Comparison of ENCODE assay signal across 1 cellular context in genomic region chr20:3767434-3768341, GRCh38.
TF ChIP-seq lines count a peak whose summit lies in the region.

Gene ADISSP (minus strand): TSS chr20:3767753. CDS start chr20:3760100, 7,653 bp downstream.

TF ChIP-seq in HepG2, 621 proteins besides CTCF, POLR2A, EP300 and RAD21 (continued from another document and continues in another):
- peak; percentile 86; the same call in 1 of the 2 replicates for TF ChIP-seq KLF12 (CRISPR knock-in tag; IDR thresholded peaks at IDR 0.05; ENCODE audit: borderline replicate concordance)
- peak; percentile 16; the same call in 1 of the 2 replicates for TF ChIP-seq RARG (CRISPR knock-in tag; IDR thresholded peaks at IDR 0.05; ENCODE audit: low read depth)
- TF ChIP-seq ARNT (IDR thresholded peaks at IDR 0.05): no peak
- TF ChIP-seq ZFP62 (CRISPR knock-in tag; IDR thresholded peaks at IDR 0.05): no peak
- peak; percentile 83; the same call in 1 of the 2 replicates for TF ChIP-seq ATAD3A (CRISPR knock-in tag; IDR thresholded peaks at IDR 0.05)
- peak; percentile 94 for TF ChIP-seq KAT8 (CRISPR knock-in tag; IDR thresholded peaks at IDR 0.05)
- TF ChIP-seq ZBTB43 (CRISPR knock-in tag; conservative IDR thresholded peaks at IDR 0.05): peak; percentile 87; the same call in 1 of the 2 replicates
- TF ChIP-seq THAP9 (CRISPR knock-in tag; IDR thresholded peaks at IDR 0.05; ENCODE audit: borderline replicate concordance): peak; percentile 88; the same call in 1 of the 2 replicates
- 0 out of 2 replicates have a peak, but pooled peaks have one; percentile 87 for TF ChIP-seq ZNF572 (CRISPR knock-in tag; IDR thresholded peaks at IDR 0.05)
- TF ChIP-seq, protein P1, sequence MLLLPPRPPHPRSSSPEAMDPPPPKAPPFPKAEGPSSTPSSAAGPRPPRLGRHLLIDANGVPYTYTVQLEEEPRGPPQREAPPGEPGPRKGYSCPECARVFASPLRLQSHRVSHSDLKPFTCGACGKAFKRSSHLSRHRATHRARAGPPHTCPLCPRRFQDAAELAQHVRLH (CRISPR knock-in tag; IDR thresholded peaks at IDR 0.05; ENCODE audit: borderline replicate concordance, low read depth): no peak; the same call in none of the 2 replicates
- TF ChIP-seq PTBP1 (IDR thresholded peaks at IDR 0.05; ENCODE audit: low read depth, low read length, poor library complexity, severe bottlenecking): peak; percentile 30
- peak; percentile 50; the same call in 1 of the 2 replicates for TF ChIP-seq ZNF556 (CRISPR knock-in tag; IDR thresholded peaks at IDR 0.05; ENCODE audit: borderline replicate concordance)
- TF ChIP-seq KDM5B (CRISPR knock-in tag; IDR thresholded peaks at IDR 0.05; ENCODE audit: borderline replicate concordance): peak; percentile 99
- TF ChIP-seq CEBPZ (IDR thresholded peaks at IDR 0.05; ENCODE audit: low read length): no peak
- TF ChIP-seq ATF1 (CRISPR knock-in tag; IDR thresholded peaks at IDR 0.05): no peak
- peak; percentile 83 for TF ChIP-seq HOXD1 (CRISPR knock-in tag; IDR thresholded peaks at IDR 0.05)
- peak; percentile 96 for TF ChIP-seq ZGPAT (CRISPR knock-in tag; IDR thresholded peaks at IDR 0.05)
- peak; percentile 93; the same call in 1 of the 2 replicates for TF ChIP-seq ZNF224 (CRISPR knock-in tag; IDR thresholded peaks at IDR 0.05)
- TF ChIP-seq SNAI1 (CRISPR knock-in tag; IDR thresholded peaks at IDR 0.05; ENCODE audit: borderline replicate concordance): peak; percentile 87
- TF ChIP-seq, protein P2, sequence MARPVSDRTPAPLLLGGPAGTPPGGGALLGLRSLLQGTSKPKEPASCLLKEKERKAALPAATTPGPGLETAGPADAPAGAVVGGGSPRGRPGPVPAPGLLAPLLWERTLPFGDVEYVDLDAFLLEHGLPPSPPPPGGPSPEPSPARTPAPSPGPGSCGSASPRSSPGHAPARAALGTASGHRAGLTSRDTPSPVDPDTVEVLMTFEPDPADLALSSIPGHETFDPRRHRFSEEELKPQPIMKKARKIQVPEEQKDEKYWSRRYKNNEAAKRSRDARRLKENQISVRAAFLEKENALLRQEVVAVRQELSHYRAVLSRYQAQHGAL (CRISPR knock-in tag; IDR thresholded peaks at IDR 0.05; ENCODE audit: not compliant biosample characterization): peak; percentile 91
- no peak for TF ChIP-seq ELK4 (CRISPR knock-in tag; IDR thresholded peaks at IDR 0.05; ENCODE audit: borderline replicate concordance)
- 0 out of 2 replicates have a peak, but pooled peaks have one; percentile 23 for TF ChIP-seq FOXM1 (CRISPR knock-in tag; IDR thresholded peaks at IDR 0.05)
- no peak for TF ChIP-seq AFF4 (CRISPR knock-in tag; IDR thresholded peaks at IDR 0.05)
- TF ChIP-seq JARID2 (CRISPR knock-in tag; IDR thresholded peaks at IDR 0.05; ENCODE audit: insufficient replicate concordance): peak; percentile 86
- TF ChIP-seq ZNF441 (CRISPR knock-in tag; IDR thresholded peaks at IDR 0.05; ENCODE audit: borderline replicate concordance): peak; percentile 85; the same call in 1 of the 2 replicates
- TF ChIP-seq STAT5B (CRISPR knock-in tag; IDR thresholded peaks at IDR 0.05): no peak
- TF ChIP-seq ZMYM4 (CRISPR knock-in tag; IDR thresholded peaks at IDR 0.05): peak; percentile 99
- peak; percentile 96 for TF ChIP-seq YEATS2 (CRISPR knock-in tag; IDR thresholded peaks at IDR 0.05; ENCODE audit: borderline replicate concordance)
- peak; percentile 87; the same call in 1 of the 2 replicates for TF ChIP-seq PBX3 (CRISPR knock-in tag; IDR thresholded peaks at IDR 0.05; ENCODE audit: borderline replicate concordance)
- TF ChIP-seq PCBP2 (optimal IDR thresholded peaks at IDR 0.05; ENCODE audit: low read depth, low read length, poor library complexity, severe bottlenecking): no peak
- TF ChIP-seq ZC3H13 (CRISPR knock-in tag; IDR thresholded peaks at IDR 0.05): 0 out of 2 replicates have a peak, but pooled peaks have one; percentile 53
- TF ChIP-seq LCORL (IDR thresholded peaks at IDR 0.05): no peak
- TF ChIP-seq LCORL (CRISPR knock-in tag; IDR thresholded peaks at IDR 0.05): peak; percentile 91
- no peak for TF ChIP-seq PLRG1 (conservative IDR thresholded peaks at IDR 0.05)
- TF ChIP-seq ZNF724P (CRISPR knock-in tag; IDR thresholded peaks at IDR 0.05; ENCODE audit: borderline replicate concordance): peak; percentile 97; the same call in 1 of the 2 replicates
- TF ChIP-seq TAF15 (IDR thresholded peaks at IDR 0.05; ENCODE audit: low read depth, low read length, poor library complexity, severe bottlenecking): no peak
- TF ChIP-seq SP1 (IDR thresholded peaks at IDR 0.05): no peak
- TF ChIP-seq SP1 (CRISPR knock-in tag; IDR thresholded peaks at IDR 0.05): peak; percentile 95
- TF ChIP-seq RFXANK (CRISPR knock-in tag; IDR thresholded peaks at IDR 0.05): no peak; the same call in 1 of the 2 replicates
- peak; percentile 91 for TF ChIP-seq POGK (CRISPR knock-in tag; conservative IDR thresholded peaks at IDR 0.05)
- peak; percentile 95 for TF ChIP-seq ZNF747 (CRISPR knock-in tag; IDR thresholded peaks at IDR 0.05; ENCODE audit: borderline replicate concordance)
